ENCODE assay signal across 8 cellular contexts in the genomic region with DNA sequence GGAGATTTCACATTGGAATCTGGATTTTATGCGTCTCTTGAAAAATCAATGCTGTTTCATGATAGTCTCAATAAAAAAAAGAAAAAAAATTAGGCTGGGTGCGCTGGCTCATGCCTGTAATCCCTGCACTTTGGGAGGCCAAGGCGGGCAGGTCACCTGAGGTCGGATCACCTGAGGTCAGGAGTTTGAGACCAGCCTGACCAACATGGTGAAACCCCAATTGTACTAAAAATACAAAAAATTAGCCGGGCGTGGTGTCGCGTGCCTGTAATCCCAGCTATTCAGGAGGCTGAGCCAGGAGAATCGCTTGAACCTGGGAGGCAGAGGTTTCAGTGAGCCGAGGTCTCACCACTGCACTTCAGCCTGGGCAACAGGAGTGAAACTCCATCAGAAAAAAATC. TPM values are rescaled to one million over a fixed set of nuclear protein-coding genes. Genes with fewer than 3 reads are reported as not detected.
DNase-seq lines count a peak whose midpoint lies in the region; ATAC-seq and TF ChIP-seq lines count a peak whose summit lies in the region.
"Not testable (repeated sequence)": the region's sequence is repeated elsewhere in the genome, so short reads cannot be mapped to it uniquely, and the experiment has no call there.

No MANE protein-coding gene starts in this region.

- H3K27ac Mint-ChIP-seq in CD14-positive monocyte (peak overlapping the region; percentile 7 to 85 (median 46)), type B pancreatic cell (peak overlapping the region; percentile 13)
- not testable (repeated sequence) for H3K27ac Mint-ChIP-seq in GM23338
- peak overlapping the region; percentile 66 for H3K27ac Mint-ChIP-seq in dendritic cell treated with granulocyte-macrophage colony-stimulating factor and Interleukin-4, amounts not matched to agents 40 ng/mL and 50 ng/mL, for 4 days

- WGBS in mesenchymal stem cell = 93% methylated on average over 10 of the region's 10 CpGs

- not testable (repeated sequence) for H3K9ac ChIP-seq in mesenchymal stem cell (ENCODE audit: low read length)

- H3K4me1 ChIP-seq in GM23338 (ENCODE audit: insufficient read depth) = not testable (repeated sequence)
- H3K4me1 ChIP-seq in mesenchymal stem cell (ENCODE audit: control insufficient read depth, insufficient read depth, low read depth, low read length) = peaks cover 11% of the 10 kb centered on the region
- H3K4me1 ChIP-seq in neutrophil (ENCODE audit: control insufficient read depth in 1 of 2, insufficient read depth in 1 of 2, low read depth in 1 of 2, low read length in 1 of 2) = peaks cover 21 to 22% of the 10 kb centered on the region in 2 experiments

- not testable (repeated sequence) for H3K9me3 Mint-ChIP-seq in CD14-positive monocyte; GM23338; dendritic cell treated with granulocyte-macrophage colony-stimulating factor and Interleukin-4, amounts not matched to agents 40 ng/mL and 50 ng/mL, for 4 days; type B pancreatic cell

- H2BK120ac ChIP-seq in mesenchymal stem cell (ENCODE audit: low read depth, low read length) = not testable (repeated sequence)

- not testable (repeated sequence) for H3F3A ChIP-seq in GM23338 (replicated peaks; ENCODE audit: low read depth)

- 0 out of 2 replicates have a peak overlapping the region, but pooled peaks have one; percentile 23 for H2AFZ ChIP-seq in GM23338
- not testable (repeated sequence) for H2AFZ ChIP-seq in mesenchymal stem cell (ENCODE audit: low read depth, low read length)

- not testable (repeated sequence) for H3K18ac ChIP-seq in mesenchymal stem cell (ENCODE audit: low read depth in 1 of 2, low read length in 2 of 2)

- peak overlapping the region in 1 of 2 donors; percentile 58 for H3K4me3 Mint-ChIP-seq in CD14-positive monocyte
- not testable (repeated sequence) for H3K4me3 Mint-ChIP-seq in GM23338; dendritic cell treated with granulocyte-macrophage colony-stimulating factor and Interleukin-4, amounts not matched to agents 40 ng/mL and 50 ng/mL, for 4 days; type B pancreatic cell

- not testable (repeated sequence) for H3K36me3 Mint-ChIP-seq in CD14-positive monocyte; GM23338 (ENCODE audit: low read depth); dendritic cell treated with granulocyte-macrophage colony-stimulating factor and Interleukin-4, amounts not matched to agents 40 ng/mL and 50 ng/mL, for 4 days (ENCODE audit: low read depth); type B pancreatic cell

- intact Hi-C loops in CD14-positive monocyte (cut with micrococcal nuclease); dendritic cell treated with granulocyte-macrophage colony-stimulating factor and Interleukin-4, amounts not matched to agents 40 ng/mL and 50 ng/mL, for 4 days (cut with micrococcal nuclease); posterior vena cava (cut with DNase I): not testable (repeated sequence)

- not testable (repeated sequence) for ATAC-seq in GM23338

- H3K4ac ChIP-seq in mesenchymal stem cell (ENCODE audit: low read depth in 1 of 2, low read length in 2 of 2) = not testable (repeated sequence)

- not testable (repeated sequence) for H4K20me1 ChIP-seq in GM23338 (replicated peaks; ENCODE audit: insufficient read depth)

- H3K9me2 ChIP-seq in GM23338 (ENCODE audit: insufficient read depth) = not testable (repeated sequence)

- H3K27me3 ChIP-seq in GM23338 (ENCODE audit: insufficient read depth); WERI-Rb-1 (ENCODE audit: insufficient read depth, low read depth, severe bottlenecking); mesenchymal stem cell (ENCODE audit: control insufficient read depth in 1 of 2, insufficient read depth in 1 of 2, low read length in 2 of 2); neutrophil: not testable (repeated sequence)

- H3K27ac ChIP-seq in GM23338 (ENCODE audit: low read depth); mesenchymal stem cell (ENCODE audit: low read length, poor library complexity, severe bottlenecking): not testable (repeated sequence)
- peak overlapping the region; percentile 66 for H3K27ac ChIP-seq in WERI-Rb-1
- peak overlapping the region; percentile 79 for H3K27ac ChIP-seq in neutrophil

- not testable (repeated sequence) for H3K79me1 ChIP-seq in mesenchymal stem cell (replicated peaks; ENCODE audit: low read length, poor library complexity, severe bottlenecking)

- not testable (repeated sequence) for H3K23ac ChIP-seq in mesenchymal stem cell (ENCODE audit: low read length in 2 of 2)

- H3K4me3 ChIP-seq in GM23338; WERI-Rb-1 (ENCODE audit: low read depth, low read length); mesenchymal stem cell (ENCODE audit: insufficient read depth in 1 of 2, low read depth in 1 of 2, low read length in 2 of 2); neutrophil (ENCODE audit: low read depth in 1 of 2, low read length in 1 of 2): not testable (repeated sequence)

- not testable (repeated sequence) for H3K14ac ChIP-seq in mesenchymal stem cell (ENCODE audit: low read length in 2 of 2)

- not testable (repeated sequence) for H2BK15ac ChIP-seq in mesenchymal stem cell (ENCODE audit: low read depth, poor library complexity, severe bottlenecking)

- H3K79me2 ChIP-seq in GM23338 (replicated peaks; ENCODE audit: insufficient read depth) = not testable (repeated sequence)

- H4K91ac ChIP-seq in mesenchymal stem cell (ENCODE audit: low read length) = not testable (repeated sequence)

- H3K27me3 Mint-ChIP-seq in CD14-positive monocyte (ENCODE audit: low read depth in 3 of 3); GM23338 (ENCODE audit: insufficient read depth, low read depth, poor library complexity); dendritic cell treated with granulocyte-macrophage colony-stimulating factor and Interleukin-4, amounts not matched to agents 40 ng/mL and 50 ng/mL, for 4 days; type B pancreatic cell: not testable (repeated sequence)

- H2BK12ac ChIP-seq in mesenchymal stem cell (ENCODE audit: low read length in 2 of 2) = peak overlapping the region in 1 of 2 experiments; percentile 39

- not testable (repeated sequence) for H3K36me3 ChIP-seq in GM23338 (ENCODE audit: insufficient read depth); WERI-Rb-1; mesenchymal stem cell (ENCODE audit: control insufficient read depth in 1 of 2, insufficient read depth in 2 of 2, low read depth in 1 of 2, low read length in 2 of 2); neutrophil

- not testable (repeated sequence) for H2BK5ac ChIP-seq in mesenchymal stem cell (ENCODE audit: low read depth, low read length, poor library complexity, severe bottlenecking)

- not testable (repeated sequence) for H4K8ac ChIP-seq in mesenchymal stem cell (ENCODE audit: low read length)

- H3K4me2 ChIP-seq in GM23338; mesenchymal stem cell (ENCODE audit: low read length, poor library complexity, severe bottlenecking): not testable (repeated sequence)

- peak overlapping the region; percentile 44 for H2AK5ac ChIP-seq in mesenchymal stem cell (ENCODE audit: low read length, severe bottlenecking)

- DNase-seq in CD14-positive monocyte (ENCODE audit: low spot score); GM23338 (ENCODE audit: low spot score); WERI-Rb-1; mesenchymal stem cell; type B pancreatic cell (ENCODE audit: extremely low spot score, unreplicated experiment): not testable (repeated sequence)
- DNase-seq in posterior vena cava (ENCODE audit: low spot score) = peak; percentile 28

- TF ChIP-seq CTCF in CD14-positive monocyte (IDR thresholded peaks at IDR 0.05); GM23338 (conservative IDR thresholded peaks at IDR 0.05; ENCODE audit: low read depth in 2 of 2); WERI-Rb-1 (IDR thresholded peaks at IDR 0.05; ENCODE audit: low read depth, low read length); neutrophil (IDR thresholded peaks at IDR 0.05); type B pancreatic cell (conservative IDR thresholded peaks at IDR 0.05): not testable (repeated sequence)

- H3K9me3 ChIP-seq in WERI-Rb-1 (ENCODE audit: severe bottlenecking); mesenchymal stem cell (ENCODE audit: control insufficient read depth, low read length); neutrophil: not testable (repeated sequence)

- peaks cover 24% of the 10 kb centered on the region for H3K4me1 Mint-ChIP-seq in CD14-positive monocyte
- not testable (repeated sequence) for H3K4me1 Mint-ChIP-seq in GM23338; type B pancreatic cell (ENCODE audit: unreplicated experiment)
- peaks cover 16% of the 10 kb centered on the region for H3K4me1 Mint-ChIP-seq in dendritic cell treated with granulocyte-macrophage colony-stimulating factor and Interleukin-4, amounts not matched to agents 40 ng/mL and 50 ng/mL, for 4 days (ENCODE audit: low read depth)

RNA-seq across cellular contexts. Expression of gene SLC23A2, which starts 30.4 kb away (rescaled TPM):
- polyA plus RNA-seq in CD14-positive monocyte = 1 to 10 TPM; 3.3 to 6.4 TPM
- total RNA-seq in GM23338 (2014; rRNA removed; shearing (Covaris generic)) = 13.6 and 20.2 TPM in 2 replicates
- 3.8 and 4.4 TPM in 2 replicates for polyA plus RNA-seq in GM23338 (2016; fragmentation: Nextera tagmentation; extraction: Ambion mirVana)
- 11.2 TPM for polyA plus RNA-seq in mesenchymal stem cell (2013, experiment 1 of 2)
- polyA plus RNA-seq in mesenchymal stem cell (2013, experiment 2 of 2) = 11.0 TPM
- 10 to 100 TPM; 21.4 to 23.2 TPM for total RNA-seq in posterior vena cava
- total RNA-seq in type B pancreatic cell (ENCODE audit: low replicate concordance) = 16.4 and 19.6 TPM in 2 replicates
